ENCODE assay signal across 9 cellular contexts in genomic region chr12:74468401-74468800, GRCh38.
"Had no signal": no experiment of that assay in that cellular context is flagged by ENCODE, and none has a peak within 500 bp of the region (broad histone marks: within the 10 kb centered on the region; RNA-seq: fewer than 3 reads in every experiment).

No MANE protein-coding gene starts in this region.

- H3K27ac ChIP-seq: GM23248 had no signal

- H3K27ac Mint-ChIP-seq: HFFc6, IgD-negative memory B cell had no signal

- H3K9me3 ChIP-seq: HAP-1 had no signal

- FAIRE-seq: HTR-8/SVneo had no signal

- H3K36me3 Mint-ChIP-seq: IgD-negative memory B cell had no signal

- H3K9ac ChIP-seq: GM23248 had no signal

- H3K4me3 Mint-ChIP-seq: HFFc6 had no signal

- H3K4me1 ChIP-seq: HAP-1 had no signal

- H3K4me3 ChIP-seq: GM23248, HAP-1 had no signal

- DNase-seq: GM23248, GOT3, H7, HFFc6, KG1 had no signal

- H3K36me3 ChIP-seq: HAP-1 had no signal

- ATAC-seq: HCT116 had no signal

- H2AFZ ChIP-seq: GM23248 had no signal

- H3K4me1 Mint-ChIP-seq: IgD-negative memory B cell had no signal
